ENCODE assay signal across 1 cellular context in the genomic region with DNA sequence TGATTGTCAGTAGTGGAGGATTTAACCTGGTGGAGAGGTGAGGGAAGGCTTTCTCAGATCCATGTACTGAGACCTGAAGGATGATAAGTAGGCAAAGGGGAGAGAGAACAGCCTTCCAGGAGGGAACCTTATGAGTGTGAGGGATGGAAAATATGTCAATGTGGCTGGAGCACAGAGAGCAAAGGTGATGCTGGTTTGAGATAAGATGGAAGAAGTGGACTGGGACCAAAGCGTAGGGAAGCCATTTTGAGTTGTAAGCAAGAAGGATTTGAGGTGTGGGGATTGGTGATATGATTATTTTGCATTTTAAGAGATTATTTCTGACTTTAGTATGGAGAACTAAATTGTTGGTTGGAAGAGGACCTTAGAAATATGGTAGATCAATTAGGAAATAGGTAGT.
TF ChIP-seq lines count a peak whose summit lies in the region.

No MANE protein-coding gene starts in this region.

TF ChIP-seq in GM12878, 131 proteins besides CTCF, POLR2A, EP300 and RAD21:
- TF ChIP-seq, protein P1, sequence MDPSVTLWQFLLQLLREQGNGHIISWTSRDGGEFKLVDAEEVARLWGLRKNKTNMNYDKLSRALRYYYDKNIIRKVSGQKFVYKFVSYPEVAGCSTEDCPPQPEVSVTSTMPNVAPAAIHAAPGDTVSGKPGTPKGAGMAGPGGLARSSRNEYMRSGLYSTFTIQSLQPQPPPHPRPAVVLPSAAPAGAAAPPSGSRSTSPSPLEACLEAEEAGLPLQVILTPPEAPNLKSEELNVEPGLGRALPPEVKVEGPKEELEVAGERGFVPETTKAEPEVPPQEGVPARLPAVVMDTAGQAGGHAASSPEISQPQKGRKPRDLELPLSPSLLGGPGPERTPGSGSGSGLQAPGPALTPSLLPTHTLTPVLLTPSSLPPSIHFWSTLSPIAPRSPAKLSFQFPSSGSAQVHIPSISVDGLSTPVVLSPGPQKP (IDR thresholded peaks at IDR 0.05; ENCODE audit: low read depth, low read length) = no peak
- TF ChIP-seq, protein P2, sequence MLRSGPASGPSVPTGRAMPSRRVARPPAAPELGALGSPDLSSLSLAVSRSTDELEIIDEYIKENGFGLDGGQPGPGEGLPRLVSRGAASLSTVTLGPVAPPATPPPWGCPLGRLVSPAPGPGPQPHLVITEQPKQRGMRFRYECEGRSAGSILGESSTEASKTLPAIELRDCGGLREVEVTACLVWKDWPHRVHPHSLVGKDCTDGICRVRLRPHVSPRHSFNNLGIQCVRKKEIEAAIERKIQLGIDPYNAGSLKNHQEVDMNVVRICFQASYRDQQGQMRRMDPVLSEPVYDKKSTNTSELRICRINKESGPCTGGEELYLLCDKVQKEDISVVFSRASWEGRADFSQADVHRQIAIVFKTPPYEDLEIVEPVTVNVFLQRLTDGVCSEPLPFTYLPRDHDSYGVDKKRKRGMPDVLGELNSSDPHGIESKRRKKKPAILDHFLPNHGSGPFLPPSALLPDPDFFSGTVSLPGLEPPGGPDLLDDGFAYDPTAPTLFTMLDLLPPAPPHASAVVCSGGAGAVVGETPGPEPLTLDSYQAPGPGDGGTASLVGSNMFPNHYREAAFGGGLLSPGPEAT (IDR thresholded peaks at IDR 0.05; ENCODE audit: low read depth) = no peak
- no peak for TF ChIP-seq HDAC6 (IDR thresholded peaks at IDR 0.05; ENCODE audit: unreplicated experiment)
- no peak for TF ChIP-seq PML (IDR thresholded peaks at IDR 0.05; ENCODE audit: low read length)
- no peak for TF ChIP-seq BHLHE40 (IDR thresholded peaks at IDR 0.05; ENCODE audit: borderline replicate concordance in 1 of 2, low read depth in 2 of 2, low read length in 1 of 2)
- no peak for TF ChIP-seq SMC3 (IDR thresholded peaks at IDR 0.05; ENCODE audit: borderline replicate concordance, low read length)
